In the genomic region with DNA sequence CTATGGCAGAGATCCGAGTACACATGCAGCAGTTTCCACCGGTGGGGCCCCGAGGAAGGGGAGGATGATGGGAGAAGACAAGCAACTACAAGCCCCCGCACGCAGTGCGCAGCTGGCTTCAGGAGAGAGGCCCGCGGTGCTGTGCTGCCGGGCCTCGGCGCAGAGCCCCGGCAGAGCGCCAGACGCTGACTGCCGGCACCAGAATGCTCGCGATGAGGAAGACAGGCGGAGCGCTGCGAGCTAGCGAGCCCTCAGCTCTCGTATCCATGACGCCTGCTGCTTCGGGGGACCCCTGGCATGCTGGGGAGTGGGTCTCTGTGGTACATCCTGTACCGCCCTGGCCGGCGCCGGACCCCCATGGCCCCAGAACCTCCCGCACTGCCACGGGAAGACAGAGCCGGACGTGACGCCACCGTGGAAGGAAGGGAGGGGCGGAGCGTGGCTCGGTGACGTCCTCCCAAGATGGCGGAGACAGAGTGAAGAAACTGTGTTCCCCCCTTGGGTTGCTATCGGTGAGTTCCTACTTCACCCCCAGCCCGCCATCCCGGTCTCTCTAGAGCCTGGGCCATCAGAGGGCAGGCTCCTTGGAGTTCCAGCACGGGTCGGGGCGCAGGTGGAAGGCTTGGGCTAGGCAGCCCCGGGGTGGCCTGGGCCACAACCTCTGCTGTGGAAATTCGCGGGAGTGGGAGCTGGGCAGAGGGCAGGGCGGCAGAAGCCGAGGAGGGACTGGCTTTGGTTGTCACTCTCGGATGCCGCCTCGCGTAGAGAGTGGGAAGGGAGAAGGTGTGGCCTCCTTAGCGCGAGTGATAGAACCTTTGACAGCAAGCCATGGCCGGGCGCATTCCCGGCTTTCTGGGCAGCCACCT, we compare ENCODE assay signal across 8 cellular contexts. TPM values are rescaled to one million over a fixed set of nuclear protein-coding genes. Genes with fewer than 3 reads are reported as not detected.
A peak's percentile ranks its signal among the peaks of the same experiment; 100 is the strongest.
DNase-seq lines count a peak whose midpoint lies in the region; ATAC-seq and TF ChIP-seq lines count a peak whose summit lies in the region.

TSS of gene MYNN (plus strand) at position 446 of the 866 bp plus-strand sequence. CDS start 900 bp downstream, outside the sequence.

- H3K36me3 ChIP-seq in parathyroid adenoma (ENCODE audit: control insufficient read depth, insufficient read depth, low read length) = no peaks in the 10 kb centered on the region
- peaks cover 0 to 33% (median 0%) of the 10 kb centered on the region in 3 donors for H3K36me3 ChIP-seq in tibial nerve

- H2AFZ ChIP-seq in parathyroid adenoma = peak within 1 kb of the TSS; percentile 100

- H3K9me3 Mint-ChIP-seq in activated naive CD8-positive, alpha-beta T cell treated with anti-CD3 and anti-CD28 coated beads for 36 hours = no peaks in the 10 kb centered on the region

- H3K36me3 Mint-ChIP-seq in activated naive CD8-positive, alpha-beta T cell treated with anti-CD3 and anti-CD28 coated beads for 36 hours = peaks cover 25% of the 10 kb centered on the region

- H3K27ac ChIP-seq in parathyroid adenoma = peak within 1 kb of the TSS; percentile 99
- H3K27ac ChIP-seq in tibial nerve = peak within 1 kb of the TSS; percentile 90 to 97 (median 96)

- 0 to 1% methylated on average over 48 to 54 of the region's 59 CpGs for WGBS in tibial nerve, 2 donors

- peak; percentile 59 to 100 for TF ChIP-seq EP300 in tibial nerve (IDR thresholded peaks at IDR 0.05)

- DNase-seq in GM10248 (ENCODE audit: extremely low spot score) (peak; percentile 88), NCI-H1092 (lab: John Stamatoyannopoulos, UW) (peak; percentile 84), SKM-1 treated with dmso at 0.1 percent for 144 hours (lab: John Stamatoyannopoulos, UW; ENCODE audit: unreplicated experiment) (peak; percentile 91), Right ventricle myocardium superior (peak; percentile 95), tibial nerve (ENCODE audit: low spot score in 2 of 2) (peak; percentile 88 to 92)
- DNase-seq in activated naive CD8-positive, alpha-beta T cell treated with anti-CD3 and anti-CD28 coated beads for 36 hours = peak; percentile 92

- peaks cover 9% of the 10 kb centered on the region for H3K79me2 ChIP-seq in parathyroid adenoma

- CTCF ChIA-PET in GM10248 (lab: Yijun Ruan, JAX) = interaction anchor here (0.8 to 2.1 kb wide), 3 partner anchors 10 to 284 kb away, joined by 3 to 7 read pairs (median 5); partner anchors contain the start of genes LRRC34 and LRRIQ4

- TF ChIP-seq CTCF in GM10248 (IDR thresholded peaks at IDR 0.05; ENCODE audit: control extremely low read depth, extremely low read depth, low read depth, missing control alignments) (no peak), parathyroid adenoma (IDR thresholded peaks at IDR 0.05) (peak; percentile 21), tibial nerve (IDR thresholded peaks at IDR 0.05) (peak in 1 of 5 experiments; percentile 42)

- H3K4me3 ChIP-seq in parathyroid adenoma (ENCODE audit: low read depth, low read length) (peak within 1 kb of the TSS; percentile 93), tibial nerve (peak within 1 kb of the TSS; percentile 70 to 88 (median 79))

- ATAC-seq in HG02571 (IDR thresholded peaks at IDR 0.05; ENCODE audit: unreplicated experiment) = peak; percentile 78
- ATAC-seq in Right ventricle myocardium superior (ENCODE audit: poor library complexity) = peak; percentile 94

- H3K27me3 Mint-ChIP-seq in activated naive CD8-positive, alpha-beta T cell treated with anti-CD3 and anti-CD28 coated beads for 36 hours = peaks cover 9% of the 10 kb centered on the region

- no peaks in the 10 kb centered on the region for H3K27me3 ChIP-seq in parathyroid adenoma (ENCODE audit: control insufficient read depth, insufficient read depth, low read length)
- H3K27me3 ChIP-seq in tibial nerve = no peaks in the 10 kb centered on the region

- H3K4me2 ChIP-seq in parathyroid adenoma (ENCODE audit: low read length) = peak within 1 kb of the TSS; percentile 84

- intact Hi-C loops in Right ventricle myocardium superior (cut with DNase I) = loop anchor here (10.0 kb wide), 1 partner anchor 192 kb away; the partner anchor contains the start of gene SEC62

- H3K9me3 ChIP-seq in parathyroid adenoma (ENCODE audit: control insufficient read depth, low read length) = no peaks in the 10 kb centered on the region
- no peaks in the 10 kb centered on the region for H3K9me3 ChIP-seq in tibial nerve

- H3K4me1 ChIP-seq in parathyroid adenoma (peaks cover 6% of the 10 kb centered on the region), tibial nerve (peaks cover 3 to 32% (median 20%) of the 10 kb centered on the region in 4 donors)

- H3K4me3 Mint-ChIP-seq in activated naive CD8-positive, alpha-beta T cell treated with anti-CD3 and anti-CD28 coated beads for 36 hours = peak within 1 kb of the TSS; percentile 99

- H3K27ac Mint-ChIP-seq in activated naive CD8-positive, alpha-beta T cell treated with anti-CD3 and anti-CD28 coated beads for 36 hours = peak within 1 kb of the TSS; percentile 99

- peak; percentile 99 to 100 for TF ChIP-seq POLR2A in tibial nerve (IDR thresholded peaks at IDR 0.05)

- peak within 1 kb of the TSS; percentile 96 for H3K9ac ChIP-seq in parathyroid adenoma

- POLR2A ChIA-PET in GM10248 (lab: Yijun Ruan, JAX) = interaction anchor here (0.5 kb wide), 1 partner anchor 54 kb away, joined by 9 read pairs; no protein-coding TSS in a partner anchor

- peaks cover 39% of the 10 kb centered on the region for H3K4me1 Mint-ChIP-seq in activated naive CD8-positive, alpha-beta T cell treated with anti-CD3 and anti-CD28 coated beads for 36 hours

RNA-seq across cellular contexts. Expression of gene MYNN, which starts in this region (rescaled TPM):
- total RNA-seq in activated naive CD8-positive, alpha-beta T cell treated with anti-CD3 and anti-CD28 coated beads for 36 hours = 10 to 100 TPM; 17.3 to 18.7 TPM
- total RNA-seq in Right ventricle myocardium superior (11.4 TPM), tibial nerve (10 to 100 TPM; 10.8 to 24.3 (median 16.8) TPM)

Comparison
In these comparisons a context has a peak if more than half of its experiments do, and no peak if none do; other contexts are left out.
1. Peak in every context shown above with its lines: DNase-seq, ATAC-seq, H3K4me3 ChIP-seq and H3K27ac ChIP-seq.